Comparison of ENCODE assay signal across 8 cellular contexts in genomic region chr1:6199298-6200187, GRCh38. TPM values are rescaled to one million over a fixed set of nuclear protein-coding genes. Genes with fewer than 3 reads are reported as not detected.
DNase-seq lines count a peak whose midpoint lies in the region; ATAC-seq and TF ChIP-seq lines count a peak whose summit lies in the region.

Gene RPL22 (minus strand): TSS chr1:6199595. CDS start chr1:6199573, 22 bp downstream.

- H3K27me3 Mint-ChIP-seq in dendritic cell treated with granulocyte-macrophage colony-stimulating factor and Interleukin-4, amounts not matched to agents 40 ng/mL and 50 ng/mL, for 4 days = peaks cover 24% of the 10 kb centered on the region

- H3K27ac ChIP-seq in C4-2B = peak within 1 kb of the TSS; percentile 97

- H3K4me1 Mint-ChIP-seq in dendritic cell treated with granulocyte-macrophage colony-stimulating factor and Interleukin-4, amounts not matched to agents 40 ng/mL and 50 ng/mL, for 4 days (ENCODE audit: low read depth) = peaks cover 33% of the 10 kb centered on the region

- TF ChIP-seq CTCF in C4-2B (conservative IDR thresholded peaks at IDR 0.05) = no peak

- ATAC-seq in GM19395 (IDR thresholded peaks at IDR 0.05; ENCODE audit: unreplicated experiment) (peak; percentile 93), HG03565 (IDR thresholded peaks at IDR 0.05; ENCODE audit: unreplicated experiment) (peak; percentile 87), left lobe of liver (peak; percentile 96)

- DNase-seq in NCI-H774 (lab: John Stamatoyannopoulos, UW) (peak; percentile 84), left lobe of liver (ENCODE audit: low spot score) (peak; percentile 98)
- peak; percentile 98 for DNase-seq in activated CD4-positive, alpha-beta T cell treated with anti-CD3 and anti-CD28 coated beads, Interleukin-2, amount 50 U/mL, for 4 hours
- DNase-seq in stimulated activated CD4-positive, alpha-beta T cell treated with anti-CD3 and anti-CD28 coated beads, Interleukin-2, amount 100 ng/mL, for 4 hours (ENCODE audit: low read depth) = peak; percentile 95

- intact Hi-C loops in dendritic cell treated with granulocyte-macrophage colony-stimulating factor and Interleukin-4, amounts not matched to agents 40 ng/mL and 50 ng/mL, for 4 days (cut with micrococcal nuclease) = loop anchor here (5.0 kb wide), 2 partner anchors 38 to 193 kb away; partner anchors contain the start of genes ACOT7 and ICMT

- H3K36me3 Mint-ChIP-seq in dendritic cell treated with granulocyte-macrophage colony-stimulating factor and Interleukin-4, amounts not matched to agents 40 ng/mL and 50 ng/mL, for 4 days (ENCODE audit: low read depth) = peaks cover 52% of the 10 kb centered on the region

- H3K27ac Mint-ChIP-seq in dendritic cell treated with granulocyte-macrophage colony-stimulating factor and Interleukin-4, amounts not matched to agents 40 ng/mL and 50 ng/mL, for 4 days = peak within 1 kb of the TSS; percentile 95

- H3K9me3 Mint-ChIP-seq in dendritic cell treated with granulocyte-macrophage colony-stimulating factor and Interleukin-4, amounts not matched to agents 40 ng/mL and 50 ng/mL, for 4 days = no peaks in the 10 kb centered on the region

- H3K4me3 Mint-ChIP-seq in dendritic cell treated with granulocyte-macrophage colony-stimulating factor and Interleukin-4, amounts not matched to agents 40 ng/mL and 50 ng/mL, for 4 days = peak within 1 kb of the TSS; percentile 79

RNA-seq across cellular contexts. Expression of gene RPL22, which starts in this region (rescaled TPM):
- 109 TPM for total RNA-seq in left lobe of liver

Comparison
In these comparisons a context has a peak if more than half of its experiments do, and no peak if none do; other contexts are left out.
1. Peak in every context shown above with its lines: DNase-seq, ATAC-seq and H3K27ac ChIP-seq.